Comparison of ENCODE assay signal across 1 cellular context in genomic region chr9:70419546-70420266, GRCh38.
A peak's percentile ranks its signal among the peaks of the same experiment; 100 is the strongest.
TF ChIP-seq lines count a peak whose summit lies in the region.

No MANE protein-coding gene starts in this region.

TF ChIP-seq in HepG2, 621 proteins besides CTCF, POLR2A, EP300 and RAD21 (continued from another document and continues in another):
- TF ChIP-seq NFAT5 (CRISPR knock-in tag; IDR thresholded peaks at IDR 0.05) = no peak
- TF ChIP-seq NFKBIZ (CRISPR knock-in tag; IDR thresholded peaks at IDR 0.05) = peak; percentile 39; the same call in 1 of the 2 replicates
- no peak; the same call in 1 of the 2 replicates for TF ChIP-seq ZBTB26 (CRISPR knock-in tag; IDR thresholded peaks at IDR 0.05; ENCODE audit: borderline replicate concordance)
- no peak for TF ChIP-seq KDM5B (CRISPR knock-in tag; IDR thresholded peaks at IDR 0.05; ENCODE audit: borderline replicate concordance)
- no peak for TF ChIP-seq KLF12 (CRISPR knock-in tag; IDR thresholded peaks at IDR 0.05; ENCODE audit: borderline replicate concordance)
- no peak for TF ChIP-seq TEAD2 (CRISPR knock-in tag; IDR thresholded peaks at IDR 0.05)
- 0 out of 2 replicates have a peak, but pooled peaks have one; percentile 15 for TF ChIP-seq SIX4 (CRISPR knock-in tag; IDR thresholded peaks at IDR 0.05)
- TF ChIP-seq FOXO1 (CRISPR knock-in tag; IDR thresholded peaks at IDR 0.05) = peak; percentile 61; the same call in 1 of the 2 replicates
- peak; percentile 26 for TF ChIP-seq GABPB1 (CRISPR knock-in tag; IDR thresholded peaks at IDR 0.05)
- TF ChIP-seq ZNF441 (CRISPR knock-in tag; IDR thresholded peaks at IDR 0.05; ENCODE audit: borderline replicate concordance) = no peak
- no peak for TF ChIP-seq ZKSCAN5 (CRISPR knock-in tag; IDR thresholded peaks at IDR 0.05)
- TF ChIP-seq SKIL (CRISPR knock-in tag; IDR thresholded peaks at IDR 0.05; ENCODE audit: borderline replicate concordance) = no peak; the same call in 1 of the 2 replicates
- TF ChIP-seq PTBP1 (IDR thresholded peaks at IDR 0.05; ENCODE audit: low read depth, low read length, poor library complexity, severe bottlenecking) = no peak
- TF ChIP-seq ZNF567 (CRISPR knock-in tag; IDR thresholded peaks at IDR 0.05; ENCODE audit: borderline replicate concordance) = no peak
- no peak for TF ChIP-seq CAMTA2 (CRISPR knock-in tag; IDR thresholded peaks at IDR 0.05; ENCODE audit: borderline replicate concordance)
- TF ChIP-seq NONO (IDR thresholded peaks at IDR 0.05) = no peak
- TF ChIP-seq NONO (CRISPR knock-in tag; conservative IDR thresholded peaks at IDR 0.05) = no peak
- TF ChIP-seq ZNF709 (CRISPR knock-in tag; IDR thresholded peaks at IDR 0.05) = no peak
- TF ChIP-seq MYNN (CRISPR knock-in tag; IDR thresholded peaks at IDR 0.05; ENCODE audit: low read depth) = no peak
- TF ChIP-seq SP5 (CRISPR knock-in tag; IDR thresholded peaks at IDR 0.05; ENCODE audit: borderline replicate concordance, low read depth) = peak; percentile 89
- no peak for TF ChIP-seq TRAFD1 (CRISPR knock-in tag; IDR thresholded peaks at IDR 0.05; ENCODE audit: borderline replicate concordance)
- no peak for TF ChIP-seq MATR3 (CRISPR knock-in tag; IDR thresholded peaks at IDR 0.05)
- no peak for TF ChIP-seq ZFP82 (CRISPR knock-in tag; IDR thresholded peaks at IDR 0.05; ENCODE audit: borderline replicate concordance)
- no peak for TF ChIP-seq ZNF446 (CRISPR knock-in tag; IDR thresholded peaks at IDR 0.05)
- TF ChIP-seq SRF (IDR thresholded peaks at IDR 0.05; ENCODE audit: low read depth, low read length) = no peak
- TF ChIP-seq BATF2 (CRISPR knock-in tag; IDR thresholded peaks at IDR 0.05) = no peak
- no peak for TF ChIP-seq PRDM15 (CRISPR knock-in tag; IDR thresholded peaks at IDR 0.05)
- TF ChIP-seq AHR (CRISPR knock-in tag; IDR thresholded peaks at IDR 0.05) = no peak
- TF ChIP-seq MXI1 (IDR thresholded peaks at IDR 0.05; ENCODE audit: borderline replicate concordance, low read depth, low read length) = no peak
- no peak for TF ChIP-seq ZNF558 (CRISPR knock-in tag; IDR thresholded peaks at IDR 0.05; ENCODE audit: borderline replicate concordance)
- TF ChIP-seq ZNF678 (CRISPR knock-in tag; IDR thresholded peaks at IDR 0.05) = no peak
- no peak for TF ChIP-seq ZMAT3 (CRISPR knock-in tag; conservative IDR thresholded peaks at IDR 0.05)
- peak; percentile 54 for TF ChIP-seq TBL1XR1 (IDR thresholded peaks at IDR 0.05; ENCODE audit: borderline replicate concordance, low read length, partially characterized antibody)
- TF ChIP-seq MED1 (CRISPR knock-in tag; IDR thresholded peaks at IDR 0.05) = no peak; the same call in 1 of the 2 replicates
- no peak for TF ChIP-seq ZBTB7A (CRISPR knock-in tag; IDR thresholded peaks at IDR 0.05)
- TF ChIP-seq TCF7L2 (IDR thresholded peaks at IDR 0.05; ENCODE audit: low read depth, low read length) = no peak
- no peak for TF ChIP-seq LRRFIP1 (CRISPR knock-in tag; conservative IDR thresholded peaks at IDR 0.05)
- no peak for TF ChIP-seq HNF1B (CRISPR knock-in tag; IDR thresholded peaks at IDR 0.05)
- TF ChIP-seq HOXA5 (CRISPR knock-in tag; IDR thresholded peaks at IDR 0.05) = no peak; the same call in 1 of the 2 replicates
- peak; percentile 88 for TF ChIP-seq POLR2G (IDR thresholded peaks at IDR 0.05; ENCODE audit: low read depth, low read length)
- no peak for TF ChIP-seq AGO1 (IDR thresholded peaks at IDR 0.05; ENCODE audit: low read depth, low read length, poor library complexity, severe bottlenecking)
- no peak for TF ChIP-seq ZSCAN29 (CRISPR knock-in tag; conservative IDR thresholded peaks at IDR 0.05)
- TF ChIP-seq GTF2F1 (IDR thresholded peaks at IDR 0.05; ENCODE audit: low read length) = no peak; the same call in 1 of the 2 replicates
- no peak for TF ChIP-seq ZNF761 (CRISPR knock-in tag; conservative IDR thresholded peaks at IDR 0.05)
- no peak for TF ChIP-seq BCL3 (CRISPR knock-in tag; IDR thresholded peaks at IDR 0.05)
- TF ChIP-seq TARDBP (CRISPR knock-in tag; IDR thresholded peaks at IDR 0.05) = no peak
